In the genomic region with DNA sequence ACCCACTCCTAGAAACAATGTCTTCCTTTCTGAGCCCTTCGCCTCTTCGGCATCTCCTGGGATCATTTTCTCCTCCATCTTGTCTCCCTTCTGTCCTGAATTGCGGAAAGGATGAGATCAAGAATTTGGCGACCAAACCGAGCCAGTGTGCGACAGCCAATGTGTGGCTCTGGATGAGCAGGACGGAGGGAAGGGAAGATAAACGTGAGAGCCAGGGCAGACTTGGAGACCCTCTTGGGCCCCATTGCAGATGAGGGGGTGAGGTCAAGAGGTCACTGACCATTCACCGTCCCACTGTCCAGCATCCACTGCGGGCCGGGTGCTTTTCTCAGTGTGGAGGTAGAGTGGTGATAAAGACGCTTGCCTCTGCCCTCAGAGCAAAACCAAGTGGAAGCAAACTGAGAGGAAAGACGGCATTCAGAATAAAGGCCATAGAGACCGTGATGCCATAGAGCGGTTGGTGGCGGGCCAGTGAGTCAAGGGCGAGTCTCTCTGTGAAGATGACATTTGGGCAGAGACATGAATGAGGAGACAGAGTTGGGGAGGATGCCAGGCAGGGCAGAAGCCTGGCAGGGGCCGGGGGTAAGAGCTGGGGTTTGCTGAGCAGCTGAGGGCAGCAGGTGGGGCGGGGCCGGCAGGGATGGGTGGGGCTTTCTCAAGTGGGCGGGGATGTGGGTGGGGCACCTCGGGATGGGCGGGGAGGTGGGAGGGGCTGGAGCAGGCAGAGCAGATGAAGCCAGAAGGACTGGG, we compare ENCODE assay signal across 1 cellular context.
TF ChIP-seq lines count a peak whose summit lies in the region.

No MANE protein-coding gene starts in this region.

TF ChIP-seq in liver, 16 proteins besides CTCF, POLR2A, EP300 and RAD21 (continued from another document):
- TF ChIP-seq, protein P1, sequence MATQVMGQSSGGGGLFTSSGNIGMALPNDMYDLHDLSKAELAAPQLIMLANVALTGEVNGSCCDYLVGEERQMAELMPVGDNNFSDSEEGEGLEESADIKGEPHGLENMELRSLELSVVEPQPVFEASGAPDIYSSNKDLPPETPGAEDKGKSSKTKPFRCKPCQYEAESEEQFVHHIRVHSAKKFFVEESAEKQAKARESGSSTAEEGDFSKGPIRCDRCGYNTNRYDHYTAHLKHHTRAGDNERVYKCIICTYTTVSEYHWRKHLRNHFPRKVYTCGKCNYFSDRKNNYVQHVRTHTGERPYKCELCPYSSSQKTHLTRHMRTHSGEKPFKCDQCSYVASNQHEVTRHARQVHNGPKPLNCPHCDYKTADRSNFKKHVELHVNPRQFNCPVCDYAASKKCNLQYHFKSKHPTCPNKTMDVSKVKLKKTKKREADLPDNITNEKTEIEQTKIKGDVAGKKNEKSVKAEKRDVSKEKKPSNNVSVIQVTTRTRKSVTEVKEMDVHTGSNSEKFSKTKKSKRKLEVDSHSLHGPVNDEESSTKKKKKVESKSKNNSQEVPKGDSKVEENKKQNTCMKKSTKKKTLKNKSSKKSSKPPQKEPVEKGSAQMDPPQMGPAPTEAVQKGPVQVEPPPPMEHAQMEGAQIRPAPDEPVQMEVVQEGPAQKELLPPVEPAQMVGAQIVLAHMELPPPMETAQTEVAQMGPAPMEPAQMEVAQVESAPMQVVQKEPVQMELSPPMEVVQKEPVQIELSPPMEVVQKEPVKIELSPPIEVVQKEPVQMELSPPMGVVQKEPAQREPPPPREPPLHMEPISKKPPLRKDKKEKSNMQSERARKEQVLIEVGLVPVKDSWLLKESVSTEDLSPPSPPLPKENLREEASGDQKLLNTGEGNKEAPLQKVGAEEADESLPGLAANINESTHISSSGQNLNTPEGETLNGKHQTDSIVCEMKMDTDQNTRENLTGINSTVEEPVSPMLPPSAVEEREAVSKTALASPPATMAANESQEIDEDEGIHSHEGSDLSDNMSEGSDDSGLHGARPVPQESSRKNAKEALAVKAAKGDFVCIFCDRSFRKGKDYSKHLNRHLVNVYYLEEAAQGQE (IDR thresholded peaks at IDR 0.05): no peak
TF ChIP-seq in liver: peak in this region for 0.
